Comparison of ENCODE assay signal across 4 cellular contexts in genomic region chr5:98621821-98622220, GRCh38.
"Had no signal": no experiment of that assay in that cellular context is flagged by ENCODE, and none has a peak within 500 bp of the region (broad histone marks: within the 10 kb centered on the region; RNA-seq: fewer than 3 reads in every experiment).

No MANE protein-coding gene starts in this region.

- H3K4me3 ChIP-seq: GM23338 had no signal

- DNase-seq: H9, HCEC 1CT, IMR-90 had no signal

- ATAC-seq: GM23338 had no signal
